In genomic region chr10:124740374-124741280, GRCh38 we compare ENCODE assay signal across 8 cellular contexts. TPM values are rescaled to one million over a fixed set of nuclear protein-coding genes. Genes with fewer than 3 reads are reported as not detected.
A peak's percentile ranks its signal among the peaks of the same experiment; 100 is the strongest.
DNase-seq lines count a peak whose midpoint lies in the region; TF ChIP-seq lines count a peak whose summit lies in the region.

No MANE protein-coding gene starts in this region.

- POLR2A ChIA-PET in OCI-LY7 (lab: Charles Lee) = interaction anchor here (0.6 to 4.1 kb wide), 27 partner anchors 11 to 661 kb away, joined by 3 to 32 read pairs (median 4); partner anchors contain the start of gene ABRAXAS2

- H3K9me3 ChIP-seq in OCI-LY7 (ENCODE audit: low read length) (no peaks in the 10 kb centered on the region), vagina (no peaks in the 10 kb centered on the region)

- peak overlapping the region; percentile 90 for H3K4me2 ChIP-seq in OCI-LY7 (ENCODE audit: low read length)

- DNase-seq in GM10266 (ENCODE audit: extremely low spot score) = peak; percentile 55
- peak; percentile 62 for DNase-seq in HCEC 1CT
- peak; percentile 84 for DNase-seq in OCI-LY7 (ENCODE audit: low spot score)
- DNase-seq in ecto neural progenitor cell (ENCODE audit: low spot score) = peak; percentile 67
- peak; percentile 77 for DNase-seq in midbrain (lab: John Stamatoyannopoulos, UW)
- DNase-seq in vagina (ENCODE audit: extremely low spot score in 2 of 2) = peak in 1 of 2 donors; percentile 92
- DNase-seq in NCI-H1048 (lab: John Stamatoyannopoulos, UW) = no peak
- DNase-seq in HuH-7.5 (ENCODE audit: low spot score) = no peak

- H3K27ac ChIP-seq in OCI-LY7 (ENCODE audit: low read depth, low read length, poor library complexity, severe bottlenecking) (peak overlapping the region; percentile 92), vagina (peak overlapping the region; percentile 90)

- BruUV-seq in OCI-LY7 (replicated peaks; lab: Mats Ljungman, UMichigan) = no TSS peak

- CTCF ChIA-PET in OCI-LY7 (lab: Charles Lee; ENCODE audit: unreplicated experiment) = interaction anchor here (0.6 to 2.7 kb wide), 11 partner anchors 17 to 200 kb away, joined by 3 to 17 read pairs (median 4); no protein-coding TSS in a partner anchor

- intact Hi-C loops in OCI-LY7 (cut with micrococcal nuclease; ENCODE audit: unreplicated experiment) (loop anchor here (1.0 to 5.0 kb wide), 7 partner anchors 21 to 278 kb away; partner anchors contain the start of gene LHPP), vagina (cut with DNase I) (loop anchor here (5.0 kb wide), 2 partner anchors 38 to 118 kb away; no protein-coding TSS in a partner anchor)

- TF ChIP-seq CTCF in GM10266 (IDR thresholded peaks at IDR 0.05; ENCODE audit: control insufficient read depth, insufficient read depth, low read depth, missing control alignments) = no peak
- no peak for TF ChIP-seq CTCF in OCI-LY7 (conservative IDR thresholded peaks at IDR 0.05; ENCODE audit: low read length)
- no peak for TF ChIP-seq CTCF in vagina (IDR thresholded peaks at IDR 0.05)

- no peaks in the 10 kb centered on the region for H3K9me2 ChIP-seq in OCI-LY7 (ENCODE audit: insufficient read depth, low read length)

- no peak overlapping the region for H2AFZ ChIP-seq in OCI-LY7 (ENCODE audit: low read length)

- H3K27me3 ChIP-seq in vagina = no peaks in the 10 kb centered on the region

- H4K20me1 ChIP-seq in OCI-LY7 (ENCODE audit: insufficient read depth, low read length) = no peaks in the 10 kb centered on the region; the same call in 1 of the 2 replicates

- no peak for TF ChIP-seq POLR2A in vagina (IDR thresholded peaks at IDR 0.05)

- H3K4me3 ChIP-seq in OCI-LY7 (ENCODE audit: low read depth, low read length, poor library complexity, severe bottlenecking) (peak overlapping the region; percentile 95), vagina (peak overlapping the region; percentile 10 to 13)

- H3K79me2 ChIP-seq in OCI-LY7 (ENCODE audit: insufficient read depth, low read depth, low read length) = peaks cover 86% of the 10 kb centered on the region

- H3K36me3 ChIP-seq in OCI-LY7 (ENCODE audit: insufficient read depth, low read length) (peaks cover 20% of the 10 kb centered on the region; the same call in 1 of the 2 replicates), vagina (no peaks in the 10 kb centered on the region)

- H3K4me1 ChIP-seq in OCI-LY7 (ENCODE audit: insufficient read depth, low read length, poor library complexity, severe bottlenecking) = peaks cover 76% of the 10 kb centered on the region
- peaks cover 85% of the 10 kb centered on the region for H3K4me1 ChIP-seq in vagina

RNA-seq across cellular contexts. Expression of gene FAM53B, which starts 3.6 kb away (rescaled TPM):
- total RNA-seq in OCI-LY7 (2014; rRNA removed; shearing (Covaris generic)) = 37.6 and 56.6 TPM in 2 replicates
- total RNA-seq in OCI-LY7 (2022) (50.5 and 58.5 TPM in 2 replicates), vagina (35.1 TPM)

RNA-seq across cellular contexts. Expression of gene EEF1AKMT2, which starts 51.1 kb away (rescaled TPM):
- 27.5 and 37.7 TPM in 2 replicates for total RNA-seq in OCI-LY7 (2014; rRNA removed; shearing (Covaris generic))
- total RNA-seq in OCI-LY7 (2022) (32.4 and 35.0 TPM in 2 replicates), vagina (17.9 TPM)

Comparison
In these comparisons a context has a peak if more than half of its experiments do, and no peak if none do; other contexts are left out.
1. DNase-seq: peak in GM10266 (single experiment), HCEC 1CT (single experiment), OCI-LY7 (single experiment), ecto neural progenitor cell (single experiment) and midbrain (single experiment); none in NCI-H1048 (single experiment) and HuH-7.5 (single experiment).